Comparison of ENCODE assay signal across 8 cellular contexts in the genomic region with DNA sequence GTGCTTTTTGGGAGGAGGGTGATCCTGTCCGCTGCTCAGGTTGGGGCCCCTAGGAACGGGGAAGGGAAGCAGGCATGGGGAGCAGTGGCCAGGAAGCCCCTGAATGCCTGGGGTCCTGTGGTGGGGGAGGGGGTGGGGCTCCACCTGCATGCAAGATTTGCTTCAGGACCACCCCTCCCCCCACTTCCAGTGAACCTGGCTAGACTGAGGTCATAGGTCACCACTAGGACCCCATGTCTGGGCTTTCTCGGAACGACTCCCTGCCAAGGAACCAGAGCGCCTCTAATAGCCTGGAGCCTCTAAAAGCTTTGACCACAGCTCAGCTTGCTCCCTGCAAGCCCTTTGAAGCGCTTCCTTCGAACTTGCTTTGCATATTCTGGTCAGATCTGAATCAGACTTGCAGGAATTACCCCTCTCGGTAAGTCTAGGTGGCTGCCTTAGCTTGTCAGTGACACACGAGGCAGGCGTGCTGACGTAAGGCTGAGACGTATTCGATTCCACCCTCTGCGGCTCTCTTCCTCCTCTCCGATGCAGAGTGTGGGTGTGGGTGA. TPM values are rescaled to one million over a fixed set of nuclear protein-coding genes. Genes with fewer than 3 reads are reported as not detected.
A peak's percentile ranks its signal among the peaks of the same experiment; 100 is the strongest.
DNase-seq lines count a peak whose midpoint lies in the region; ATAC-seq, FAIRE-seq and TF ChIP-seq lines count a peak whose summit lies in the region.

No MANE protein-coding gene starts in this region.

- 40 to 50% (median 43%) methylated on average over 13 to 15 of the region's 15 CpGs for WGBS in adrenal gland, 4 donors
- 93% methylated on average over 15 of the region's 15 CpGs for WGBS in HepG2 (ENCODE audit: low lambda C conversion rate)

- POLR2A ChIA-PET in AG04450 (lab: Yijun Ruan, JAX), result interaction anchor here (0.6 to 1.4 kb wide), 4 partner anchors 12 to 32 kb away, joined by 3 to 4 read pairs (median 3); no protein-coding TSS in a partner anchor
- POLR2A ChIA-PET in HepG2 (lab: Yijun Ruan, JAX), result no interaction called here

- intact Hi-C loops in adrenal gland (cut with DNase I), result no loop called here
- intact Hi-C loops in HepG2 (cut with micrococcal nuclease; ENCODE audit: unreplicated experiment), result no loop called here

- in situ Hi-C loops in HepG2 (cut with HindIII; ENCODE audit: extremely low pct_ligation_motif_present, low pct_unique_long_range_greater_than_20kb), result no loop called here

- CTCF ChIA-PET in AG04450 (lab: Charles Lee) (no interaction called here), HepG2 (lab: Yijun Ruan, JAX; ENCODE audit: low intra/inter-chr PET ratio, low total read pairs) (no interaction called here)

- no peak overlapping the region for H2AFZ ChIP-seq in HepG2 (ENCODE audit: low read length)

- no peak for TF ChIP-seq RAD21 in HepG2 (CRISPR knock-in tag; IDR thresholded peaks at IDR 0.05)

- H3K9me3 ChIP-seq in AG04450 (ENCODE audit: control insufficient read depth, insufficient read depth, low read length) (peaks cover 4% of the 10 kb centered on the region; the same call in 1 of the 2 replicates), adrenal gland (replicated peaks in 1 of 3) (no peaks in the 10 kb centered on the region), HepG2 (ENCODE audit: low read length) (no peaks in the 10 kb centered on the region)

- no peaks in the 10 kb centered on the region for H3K79me2 ChIP-seq in HepG2 (ENCODE audit: insufficient read depth, low read length)

- TF ChIP-seq POLR2A in adrenal gland (IDR thresholded peaks at IDR 0.05) (no peak), HepG2 (IDR thresholded peaks at IDR 0.05; ENCODE audit: insufficient read depth in 1 of 2, low read depth in 2 of 2, low read length in 2 of 2) (no peak)

- peaks cover 21% of the 10 kb centered on the region; the same call in 1 of the 2 replicates for H4K20me1 ChIP-seq in HepG2 (ENCODE audit: insufficient read depth, low read length)

- TF ChIP-seq EP300 in HepG2 (IDR thresholded peaks at IDR 0.05; ENCODE audit: low read depth in 2 of 2, low read length in 2 of 2) (no peak), HepG2 (CRISPR knock-in tag; IDR thresholded peaks at IDR 0.05; ENCODE audit: borderline replicate concordance) (no peak)

- FAIRE-seq in HepG2 (lab: Jason Lieb, UNC) (no peak), frontal cortex (lab: Jason Lieb, UNC) (no peak)

- H3K4me1 ChIP-seq in adrenal gland (replicated peaks in 1 of 2) (peaks cover 30 to 69% of the 10 kb centered on the region in 2 donors), HepG2 (ENCODE audit: insufficient read depth, low read length) (peaks cover 79% of the 10 kb centered on the region)

- H3K4me3 ChIP-seq in AG04450 (ENCODE audit: low read depth, low read length) (peak overlapping the region; percentile 87), adrenal gland (peak overlapping the region in 1 of 4 donors; percentile 96), HepG2 (replicated peaks in 1 of 3; ENCODE audit: insufficient read depth in 1 of 3, low read depth in 2 of 3, low read length in 3 of 3) (no peak overlapping the region)

- no peak for TF ChIP-seq CTCF in AG04450 (IDR thresholded peaks at IDR 0.05; ENCODE audit: low read depth, low read length)
- TF ChIP-seq CTCF in adrenal gland (IDR thresholded peaks at IDR 0.05), result no peak
- TF ChIP-seq CTCF in HepG2 (CRISPR knock-in tag; IDR thresholded peaks at IDR 0.05), result no peak

- peak; percentile 78 for DNase-seq in AG04450 (ENCODE audit: low read depth, low spot score)
- DNase-seq in GM19240 (ENCODE audit: insufficient read length, low spot score), result peak; percentile 97
- peak; percentile 80 to 98 (median 89) for DNase-seq in T-helper 1 cell
- peak in 6 of 7 donors; percentile 50 to 81 (median 68) for DNase-seq in adrenal gland
- no peak for DNase-seq in HepG2 (ENCODE audit: low spot score)
- DNase-seq in stimulated activated CD8-positive, alpha-beta memory T cell treated with anti-CD3 and anti-CD28 coated beads, Interleukin-15, amount 100 ng/mL, for 1 hour (ENCODE audit: low read depth), result peak; percentile 70
- DNase-seq in frontal cortex (ENCODE audit: low spot score in 2 of 2), result no peak

- H3K36me3 ChIP-seq in adrenal gland (replicated peaks in 1 of 2) (peaks cover 0 to 22% of the 10 kb centered on the region in 2 donors), HepG2 (replicated peaks in 1 of 2; ENCODE audit: control insufficient read depth in 1 of 2, insufficient read depth in 2 of 2, low read length in 2 of 2) (no peaks in the 10 kb centered on the region; a peak in 1 of 5 replicates)

- no peak overlapping the region for H3K9ac ChIP-seq in HepG2 (ENCODE audit: insufficient read depth, low read depth, low read length)

- H3K27me3 ChIP-seq in AG04450 (ENCODE audit: control insufficient read depth, insufficient read depth, low read length) (no peaks in the 10 kb centered on the region), adrenal gland (no peaks in the 10 kb centered on the region), HepG2 (ENCODE audit: control insufficient read depth in 1 of 2, insufficient read depth in 2 of 2, low read length in 2 of 2) (peaks cover 0 to 56% of the 10 kb centered on the region in 2 experiments)

- BruUV-seq in HepG2 (replicated peaks; lab: Mats Ljungman, UMichigan), result no TSS peak

- H3K4me2 ChIP-seq in HepG2 (ENCODE audit: low read depth, low read length), result peak overlapping the region; percentile 73; the same call in 1 of the 2 replicates

- ATAC-seq in HG03378 (IDR thresholded peaks at IDR 0.05; ENCODE audit: unreplicated experiment) (peak; percentile 71), HepG2 (no peak)

- peak overlapping the region; percentile 69 for H3K27ac ChIP-seq in AG04450 (ENCODE audit: low read depth, low read length)
- peak overlapping the region in 2 of 5 donors; percentile 49 to 61 for H3K27ac ChIP-seq in adrenal gland
- no peak overlapping the region for H3K27ac ChIP-seq in HepG2 (ENCODE audit: extremely low read length, insufficient read depth, low read length)

TF ChIP-seq in HepG2, 621 proteins besides CTCF, POLR2A, EP300 and RAD21 (continues in another document):
- no peak for TF ChIP-seq KDM4B (CRISPR knock-in tag; IDR thresholded peaks at IDR 0.05)
- no peak for TF ChIP-seq IKZF1 (IDR thresholded peaks at IDR 0.05)

RNA-seq across cellular contexts. Expression of a gene that starts 3.6 kb away (rescaled TPM):
- polyA plus RNA-seq in AG04450 (2011; rRNA removed) (15.3 and 21.0 TPM in 2 replicates), adrenal gland (10 to 100 TPM in 2 of 3 donors, 1 to 10 TPM in 1; 4.8 to 96.5 (median 15.4) TPM), HepG2 (2011; rRNA removed) (2.4 and 3.2 TPM in 2 replicates)
- 40.1 and 42.9 TPM in 2 replicates for polyA minus RNA-seq in AG04450 (2011; rRNA and poly(A)+ RNA removed)
- total RNA-seq in adrenal gland (100 to 1,000 TPM in 3 of 8 donors, 10 to 100 TPM in 3, 1 to 10 TPM in 2; 5.3 to 114 (median 60.3) TPM), HepG2 (2016; rRNA removed; fragmentation: Illumina TruSeq; extraction: Trizol) (0.66 and 0.77 TPM in 2 replicates), frontal cortex (5.3 TPM)
- total RNA-seq in HepG2 (2016; cell fraction: cytosol; rRNA removed; fragmentation: Illumina TruSeq; extraction: Trizol; ENCODE audit: low read depth), result 0.30 and 0.35 TPM in 2 replicates
- 0.59 and 0.95 TPM in 2 replicates for total RNA-seq in HepG2 (2016; cell fraction: insoluble cytoplasmic fraction; rRNA removed; fragmentation: Illumina TruSeq; extraction: Trizol)
- total RNA-seq in HepG2 (2016; cell fraction: membrane; rRNA removed; fragmentation: Illumina TruSeq; extraction: Trizol), result 0.83 and 0.93 TPM in 2 replicates
- 0.66 and 1.2 TPM in 2 replicates for total RNA-seq in HepG2 (2016; cell fraction: nucleus; rRNA removed; fragmentation: Illumina TruSeq; extraction: Trizol)
- polyA plus RNA-seq in HepG2 (2011; cell fraction: cytosol; rRNA removed), result 2.4 and 2.6 TPM in 2 replicates
- polyA plus RNA-seq in HepG2 (2011; cell fraction: nucleus; rRNA removed), result 4.1 and 5.9 TPM in 2 replicates
- 0.94 and 3.5 TPM in 2 replicates for polyA plus RNA-seq in HepG2 (2012)
- 0.05 and 0.10 TPM in 2 replicates for polyA plus RNA-seq in HepG2 (2016; cell fraction: cytosol; fragmentation: Illumina TruSeq; extraction: Trizol; ENCODE audit: low read depth)
- polyA plus RNA-seq in HepG2 (2016; cell fraction: insoluble cytoplasmic fraction; fragmentation: Illumina TruSeq; extraction: Trizol; ENCODE audit: low read depth), result 0.32 and 0.52 TPM in 2 replicates
- 0.27 and 0.28 TPM in 2 replicates for polyA plus RNA-seq in HepG2 (2016; cell fraction: membrane; fragmentation: Illumina TruSeq; extraction: Trizol; ENCODE audit: low read depth)
- 1.1 and 1.3 TPM in 2 replicates for polyA plus RNA-seq in HepG2 (2016; cell fraction: nucleus; fragmentation: Illumina TruSeq; extraction: Trizol; ENCODE audit: insufficient read depth, low read depth)
- polyA minus RNA-seq in HepG2 (2011; rRNA and poly(A)+ RNA removed; ENCODE audit: low replicate concordance), result 11.0 and 18.7 TPM in 2 replicates
- 6.9 and 7.9 TPM in 2 replicates for polyA minus RNA-seq in HepG2 (2011; cell fraction: cytosol; rRNA and poly(A)+ RNA removed)
- 3.5 and 5.2 TPM in 2 replicates for polyA minus RNA-seq in HepG2 (2011; cell fraction: nucleus; rRNA and poly(A)+ RNA removed)

RNA-seq across cellular contexts. Expression of a gene that starts 22.2 kb away (rescaled TPM):
- polyA plus RNA-seq in AG04450 (2011; rRNA removed) (31.0 and 31.7 TPM in 2 replicates), adrenal gland (10 to 100 TPM; 11.9 to 26.9 (median 21.9) TPM), HepG2 (2011; rRNA removed) (31.5 and 42.3 TPM in 2 replicates)
- 32.8 and 40.5 TPM in 2 replicates for polyA minus RNA-seq in AG04450 (2011; rRNA and poly(A)+ RNA removed)
- total RNA-seq in adrenal gland (10 to 100 TPM; 27.9 to 64.5 (median 34.9) TPM), HepG2 (2016; rRNA removed; fragmentation: Illumina TruSeq; extraction: Trizol) (18.8 and 25.9 TPM in 2 replicates), frontal cortex (18.8 TPM)
- total RNA-seq in HepG2 (2016; cell fraction: cytosol; rRNA removed; fragmentation: Illumina TruSeq; extraction: Trizol; ENCODE audit: low read depth), result 10.8 and 10.9 TPM in 2 replicates
- 14.8 and 27.5 TPM in 2 replicates for total RNA-seq in HepG2 (2016; cell fraction: insoluble cytoplasmic fraction; rRNA removed; fragmentation: Illumina TruSeq; extraction: Trizol)
- 11.3 and 11.9 TPM in 2 replicates for total RNA-seq in HepG2 (2016; cell fraction: membrane; rRNA removed; fragmentation: Illumina TruSeq; extraction: Trizol)
- 27.4 and 30.7 TPM in 2 replicates for total RNA-seq in HepG2 (2016; cell fraction: nucleus; rRNA removed; fragmentation: Illumina TruSeq; extraction: Trizol)
- polyA plus RNA-seq in HepG2 (2011; cell fraction: cytosol; rRNA removed), result 30.6 and 33.0 TPM in 2 replicates
- 151 and 153 TPM in 2 replicates for polyA plus RNA-seq in HepG2 (2011; cell fraction: nucleus; rRNA removed)
- 18.3 and 27.7 TPM in 2 replicates for polyA plus RNA-seq in HepG2 (2012)
- 2.9 and 3.9 TPM in 2 replicates for polyA plus RNA-seq in HepG2 (2016; cell fraction: cytosol; fragmentation: Illumina TruSeq; extraction: Trizol; ENCODE audit: low read depth)
- 12.8 and 16.5 TPM in 2 replicates for polyA plus RNA-seq in HepG2 (2016; cell fraction: insoluble cytoplasmic fraction; fragmentation: Illumina TruSeq; extraction: Trizol; ENCODE audit: low read depth)
- 6.1 and 6.7 TPM in 2 replicates for polyA plus RNA-seq in HepG2 (2016; cell fraction: membrane; fragmentation: Illumina TruSeq; extraction: Trizol; ENCODE audit: low read depth)
- 50.4 and 56.8 TPM in 2 replicates for polyA plus RNA-seq in HepG2 (2016; cell fraction: nucleus; fragmentation: Illumina TruSeq; extraction: Trizol; ENCODE audit: insufficient read depth, low read depth)
- 49.2 and 54.3 TPM in 2 replicates for polyA minus RNA-seq in HepG2 (2011; rRNA and poly(A)+ RNA removed; ENCODE audit: low replicate concordance)
- 13.6 and 15.2 TPM in 2 replicates for polyA minus RNA-seq in HepG2 (2011; cell fraction: cytosol; rRNA and poly(A)+ RNA removed)
- polyA minus RNA-seq in HepG2 (2011; cell fraction: nucleus; rRNA and poly(A)+ RNA removed), result 58.3 and 63.7 TPM in 2 replicates

Comparison
In these comparisons a context has a peak if more than half of its experiments do, and no peak if none do; other contexts are left out.
1. DNase-seq: peak in AG04450 (single experiment), GM19240 (single experiment), T-helper 1 cell (5 of 5), adrenal gland (6 of 7) and stimulated activated CD8-positive, alpha-beta memory T cell treated with anti-CD3 and anti-CD28 coated beads, Interleukin-15, amount 100 ng/mL, for 1 hour (single experiment); none in HepG2 (single experiment) and frontal cortex (0 of 2).